Comparison of ENCODE assay signal across 1 cellular context in the genomic region with DNA sequence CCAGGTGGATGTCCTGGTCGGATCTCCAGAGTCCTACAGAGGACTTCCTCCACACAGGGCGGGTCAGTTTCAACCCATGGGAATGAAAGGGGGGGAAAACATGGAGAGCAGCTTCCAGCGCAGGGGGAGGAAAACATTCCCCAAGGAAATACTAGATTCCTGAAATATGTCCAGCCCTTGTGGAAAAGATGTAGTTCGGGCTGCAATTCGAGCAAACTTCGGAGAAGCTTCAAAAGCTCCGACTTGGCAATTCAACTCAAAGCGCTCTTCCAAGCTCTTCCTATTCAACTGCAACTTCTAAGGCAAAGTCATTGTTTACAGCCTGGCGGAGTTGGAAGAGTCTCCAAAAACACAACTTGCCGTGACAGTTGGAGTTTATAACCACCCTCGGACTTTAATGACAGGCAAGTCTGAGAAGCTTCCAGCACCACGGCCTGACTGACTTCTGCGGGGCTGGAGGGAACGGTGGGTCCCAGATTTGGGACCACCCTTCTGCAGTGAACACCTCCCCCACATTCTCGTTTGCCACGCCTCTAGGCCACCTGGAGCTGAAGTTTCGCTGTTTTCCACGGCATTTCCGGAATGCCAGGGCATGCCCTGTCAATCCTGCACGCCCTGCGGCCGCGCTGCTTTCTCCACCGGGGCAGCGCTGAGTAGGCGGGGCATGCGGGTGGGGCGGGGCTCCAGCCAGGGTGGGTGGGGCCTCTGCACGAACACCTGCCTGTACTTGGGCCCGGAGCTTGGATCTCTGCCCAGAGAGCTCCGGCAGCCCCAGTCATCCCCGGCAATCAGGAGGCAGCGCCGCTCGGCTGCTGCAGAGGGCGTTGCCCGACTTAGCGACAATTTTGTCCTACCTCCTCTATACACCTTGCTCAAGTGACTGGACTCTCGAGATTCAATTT.
TF ChIP-seq lines count a peak whose summit lies in the region.

No MANE protein-coding gene starts in this region.

TF ChIP-seq in H1, 55 proteins besides CTCF, POLR2A, EP300 and RAD21:
- no peak for TF ChIP-seq POU5F1 (IDR thresholded peaks at IDR 0.05; ENCODE audit: low read depth, low read length)
- no peak for TF ChIP-seq KDM5A (IDR thresholded peaks at IDR 0.05; ENCODE audit: low read length)
- no peak for TF ChIP-seq CHD1 (IDR thresholded peaks at IDR 0.05; ENCODE audit: low read depth, low read length)
- peak; percentile 51 for TF ChIP-seq SAP30 (IDR thresholded peaks at IDR 0.05; ENCODE audit: insufficient read depth, insufficient replicate concordance, low read length)
- TF ChIP-seq, protein P1, sequence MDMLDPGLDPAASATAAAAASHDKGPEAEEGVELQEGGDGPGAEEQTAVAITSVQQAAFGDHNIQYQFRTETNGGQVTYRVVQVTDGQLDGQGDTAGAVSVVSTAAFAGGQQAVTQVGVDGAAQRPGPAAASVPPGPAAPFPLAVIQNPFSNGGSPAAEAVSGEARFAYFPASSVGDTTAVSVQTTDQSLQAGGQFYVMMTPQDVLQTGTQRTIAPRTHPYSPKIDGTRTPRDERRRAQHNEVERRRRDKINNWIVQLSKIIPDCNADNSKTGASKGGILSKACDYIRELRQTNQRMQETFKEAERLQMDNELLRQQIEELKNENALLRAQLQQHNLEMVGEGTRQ (IDR thresholded peaks at IDR 0.05; ENCODE audit: low read length), result no peak
- TF ChIP-seq TCF12 (IDR thresholded peaks at IDR 0.05; ENCODE audit: low read depth, low read length), result 0 out of 2 replicates have a peak, but pooled peaks have one; percentile 31
- TF ChIP-seq, protein P2, sequence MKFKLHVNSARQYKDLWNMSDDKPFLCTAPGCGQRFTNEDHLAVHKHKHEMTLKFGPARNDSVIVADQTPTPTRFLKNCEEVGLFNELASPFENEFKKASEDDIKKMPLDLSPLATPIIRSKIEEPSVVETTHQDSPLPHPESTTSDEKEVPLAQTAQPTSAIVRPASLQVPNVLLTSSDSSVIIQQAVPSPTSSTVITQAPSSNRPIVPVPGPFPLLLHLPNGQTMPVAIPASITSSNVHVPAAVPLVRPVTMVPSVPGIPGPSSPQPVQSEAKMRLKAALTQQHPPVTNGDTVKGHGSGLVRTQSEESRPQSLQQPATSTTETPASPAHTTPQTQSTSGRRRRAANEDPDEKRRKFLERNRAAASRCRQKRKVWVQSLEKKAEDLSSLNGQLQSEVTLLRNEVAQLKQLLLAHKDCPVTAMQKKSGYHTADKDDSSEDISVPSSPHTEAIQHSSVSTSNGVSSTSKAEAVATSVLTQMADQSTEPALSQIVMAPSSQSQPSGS (IDR thresholded peaks at IDR 0.05; ENCODE audit: low read length), result no peak
- peak; percentile 97 for TF ChIP-seq TEAD4 (IDR thresholded peaks at IDR 0.05; ENCODE audit: low read depth, low read length)
- 0 out of 2 replicates have a peak, but pooled peaks have one; percentile 20 for TF ChIP-seq TBP (IDR thresholded peaks at IDR 0.05; ENCODE audit: low read depth, low read length)
- no peak for TF ChIP-seq SIRT6 (IDR thresholded peaks at IDR 0.05; ENCODE audit: low read length)
- TF ChIP-seq SIX5 (IDR thresholded peaks at IDR 0.05; ENCODE audit: low read depth, low read length), result no peak
- no peak for TF ChIP-seq NRF1 (IDR thresholded peaks at IDR 0.05; ENCODE audit: low read depth, low read length)
- 0 out of 2 replicates have a peak, but pooled peaks have one; percentile 37 for TF ChIP-seq SP1 (IDR thresholded peaks at IDR 0.05; ENCODE audit: low read depth, low read length)
- TF ChIP-seq, protein P3, sequence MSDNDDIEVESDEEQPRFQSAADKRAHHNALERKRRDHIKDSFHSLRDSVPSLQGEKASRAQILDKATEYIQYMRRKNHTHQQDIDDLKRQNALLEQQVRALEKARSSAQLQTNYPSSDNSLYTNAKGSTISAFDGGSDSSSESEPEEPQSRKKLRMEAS (IDR thresholded peaks at IDR 0.05), result peak; percentile 68
- TF ChIP-seq GTF2F1 (IDR thresholded peaks at IDR 0.05; ENCODE audit: borderline replicate concordance, low read depth, low read length), result no peak
- peak; percentile 64 to 90; a peak in 2 of 4 replicates for TF ChIP-seq SIN3A (conservative IDR thresholded peaks at IDR 0.05 in 1 of 2, IDR thresholded peaks at IDR 0.05 in 1 of 2; ENCODE audit: low read depth in 1 of 2, low read length in 2 of 2)
- peak; percentile 84 for TF ChIP-seq ASH2L (IDR thresholded peaks at IDR 0.05; ENCODE audit: low read length)
- no peak; the same call in 1 of the 2 replicates for TF ChIP-seq BRCA1 (IDR thresholded peaks at IDR 0.05; ENCODE audit: low read depth, low read length)
- no peak for TF ChIP-seq SP4 (IDR thresholded peaks at IDR 0.05; ENCODE audit: low read length)
- 0 out of 4 replicates have a peak, but pooled peaks of 1 of the 2 experiments have one; percentile 37 for TF ChIP-seq HDAC2 (IDR thresholded peaks at IDR 0.05; ENCODE audit: borderline replicate concordance in 1 of 2, low read depth in 2 of 2, low read length in 2 of 2)
- peak; percentile 13; the same call in 1 of the 2 replicates for TF ChIP-seq CREB1 (IDR thresholded peaks at IDR 0.05)
- TF ChIP-seq FOSL1 (IDR thresholded peaks at IDR 0.05; ENCODE audit: insufficient read depth, low read depth, low read length), result no peak
- TF ChIP-seq SP2 (IDR thresholded peaks at IDR 0.05; ENCODE audit: low read length), result no peak
- TF ChIP-seq KDM4A (IDR thresholded peaks at IDR 0.05; ENCODE audit: low read depth, low read length, severe bottlenecking), result peak; percentile 54
- TF ChIP-seq RBBP5 (IDR thresholded peaks at IDR 0.05; ENCODE audit: borderline replicate concordance, low read depth, low read length), result 0 out of 2 replicates have a peak, but pooled peaks have one; percentile 46
- no peak for TF ChIP-seq SRF (IDR thresholded peaks at IDR 0.05; ENCODE audit: low read depth, low read length)
- no peak for TF ChIP-seq ZNF274 (IDR thresholded peaks at IDR 0.05; ENCODE audit: borderline replicate concordance, extremely low read depth, low read length)
- TF ChIP-seq SUZ12 (IDR thresholded peaks at IDR 0.05; ENCODE audit: low read length), result no peak
- TF ChIP-seq TAF1 (IDR thresholded peaks at IDR 0.05; ENCODE audit: low read depth, low read length), result peak; percentile 56
- no peak for TF ChIP-seq CBX5 (IDR thresholded peaks at IDR 0.05; ENCODE audit: low read depth, low read length)
- TF ChIP-seq CTBP2 (IDR thresholded peaks at IDR 0.05; ENCODE audit: borderline replicate concordance, insufficient read depth, insufficient read length, low read length), result no peak
- TF ChIP-seq CEBPB (IDR thresholded peaks at IDR 0.05; ENCODE audit: low read depth, low read length), result no peak
